Comparison of ENCODE assay signal across 1 cellular context in the genomic region with DNA sequence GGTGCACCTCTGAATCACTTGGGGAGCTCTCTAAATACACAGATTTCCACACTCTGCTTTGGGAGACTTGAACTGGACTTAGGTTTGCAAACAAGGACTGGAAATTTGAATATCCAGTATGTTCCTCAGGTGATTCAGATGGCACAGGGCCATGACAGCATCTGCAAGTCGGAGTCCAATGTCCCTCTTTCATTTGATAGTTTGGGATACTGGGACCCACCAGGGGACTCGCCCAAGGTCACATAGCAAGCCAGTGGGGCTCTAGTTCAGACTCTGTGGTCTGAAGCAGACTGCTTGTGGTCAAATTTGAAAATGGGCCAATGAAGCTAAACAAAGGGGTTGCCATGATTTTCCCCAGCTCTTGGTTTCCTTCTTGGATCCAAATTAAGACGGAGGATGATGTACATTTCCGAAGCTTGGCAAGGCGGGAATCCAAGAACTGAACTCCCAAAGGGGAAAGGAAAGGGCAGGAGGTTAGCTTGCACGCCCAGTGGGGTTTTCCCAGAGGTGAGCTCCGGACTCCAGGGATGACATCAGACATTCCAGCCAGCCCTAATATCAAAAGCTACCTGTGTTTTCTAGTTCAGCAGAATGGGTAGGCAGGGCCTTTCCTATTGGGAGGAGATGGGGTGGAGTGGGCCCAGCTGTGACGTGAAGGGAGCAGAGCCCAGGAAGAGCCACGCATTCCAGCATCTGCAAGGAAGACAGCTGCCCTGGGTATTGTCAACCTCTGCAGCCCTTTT.
TF ChIP-seq lines count a peak whose summit lies in the region.

No MANE protein-coding gene starts in this region.

TF ChIP-seq in GM23338, 12 proteins besides CTCF, POLR2A, EP300 and RAD21 (continued from another document):
- TF ChIP-seq NANOG (IDR thresholded peaks at IDR 0.05; ENCODE audit: borderline replicate concordance) (no peak), ZNF331 (CRISPR knock-in tag; IDR thresholded peaks at IDR 0.05; ENCODE audit: low read depth) (no peak), ETS1 (IDR thresholded peaks at IDR 0.05) (no peak), EZH2phosphoT487 (IDR thresholded peaks at IDR 0.05; ENCODE audit: unreplicated experiment) (no peak)
